In genomic region chr2:136534817-136535216, GRCh38 we compare ENCODE assay signal across 16 cellular contexts.
A peak's percentile ranks its signal among the peaks of the same experiment; 100 is the strongest.
DNase-seq lines count a peak whose midpoint lies in the region; ATAC-seq and TF ChIP-seq lines count a peak whose summit lies in the region.
"Had no signal": no experiment of that assay in that cellular context is flagged by ENCODE, and none has a peak within 500 bp of the region (broad histone marks: within the 10 kb centered on the region; RNA-seq: fewer than 3 reads in every experiment).

No MANE protein-coding gene starts in this region.

- intact Hi-C loops in Right ventricle myocardium inferior (cut with DNase I) (loop anchor here (2.0 kb wide), 1 partner anchor 38 kb away; no protein-coding TSS in a partner anchor), heart right ventricle (cut with DNase I) (no loop called here), right cardiac atrium (cut with DNase I) (no loop called here)

- H3K27me3 ChIP-seq in right atrium auricular region (no peaks in the 10 kb centered on the region), heart right ventricle (no peaks in the 10 kb centered on the region), right cardiac atrium (ENCODE audit: control insufficient read depth, insufficient read depth) (no peaks in the 10 kb centered on the region)

- peaks cover 2 to 5% of the 10 kb centered on the region in 2 donors for H3K27me3 Mint-ChIP-seq in natural killer cell treated with Interleukin-12 subunit alpha and Interleukin-12 subunit beta and Interleukin-15 and Interleukin-18, amount 100 ng/mL, for 72 hours

- ATAC-seq in Right ventricle myocardium inferior (peak; percentile 76), heart right ventricle (peak; percentile 68 to 96 (median 76)), right cardiac atrium (peak; percentile 74 to 82), HG02798 (IDR thresholded peaks at IDR 0.05; ENCODE audit: poor library complexity, unreplicated experiment) (no peak)
- ATAC-seq in natural killer cell treated with Interleukin-12 subunit alpha and Interleukin-12 subunit beta and Interleukin-15 and Interleukin-18, amount 100 ng/mL, for 72 hours = no peak
- ATAC-seq: A549, HCT116 had no signal

- DNase-seq in Right ventricle myocardium inferior (ENCODE audit: missing footprints) (no peak), right atrium auricular region (ENCODE audit: low spot score) (no peak), heart right ventricle (peak; percentile 50 to 72), right cardiac atrium (peak; percentile 31 to 81 (median 79)), SW 1271 (lab: John Stamatoyannopoulos, UW) (no peak)
- DNase-seq in natural killer cell treated with Interleukin-12 subunit alpha and Interleukin-12 subunit beta and Interleukin-15 and Interleukin-18, amount 100 ng/mL, for 72 hours (ENCODE audit: low spot score) = no peak
- DNase-seq: AML-193; Caco-2; CD4-positive, alpha-beta T cell; GM23248; HFFc6 had no signal

- H3K4me3 ChIP-seq in right atrium auricular region (no peak overlapping the region), heart right ventricle (no peak overlapping the region), right cardiac atrium (ENCODE audit: low read length) (no peak overlapping the region)
- H3K4me3 ChIP-seq: A549, GM23248 had no signal

- WGBS in heart right ventricle, 2 donors = 24 to 30% methylated on average over 3 of the region's 3 CpGs
- 29% methylated on average over 3 of the region's 3 CpGs for WGBS in right cardiac atrium

- H3K27ac ChIP-seq in right atrium auricular region = no peak overlapping the region
- no peak overlapping the region for H3K27ac ChIP-seq in heart right ventricle
- H3K27ac ChIP-seq in right cardiac atrium (ENCODE audit: low read length) = no peak overlapping the region
- H3K27ac ChIP-seq: 22Rv1, A549, C4-2B, GM23248 had no signal

- H3K4me1 Mint-ChIP-seq in natural killer cell treated with Interleukin-12 subunit alpha and Interleukin-12 subunit beta and Interleukin-15 and Interleukin-18, amount 100 ng/mL, for 72 hours (ENCODE audit: low read depth in 2 of 2) = no peaks in the 10 kb centered on the region

- H3K9me3 ChIP-seq in right atrium auricular region = no peaks in the 10 kb centered on the region
- H3K9me3 ChIP-seq in heart right ventricle = no peaks in the 10 kb centered on the region
- H3K9me3 ChIP-seq in right cardiac atrium (ENCODE audit: control insufficient read depth, low read length) = no peaks in the 10 kb centered on the region
- H3K9me3 ChIP-seq: A549, Caco-2 had no signal

- H3K27ac Mint-ChIP-seq in natural killer cell treated with Interleukin-12 subunit alpha and Interleukin-12 subunit beta and Interleukin-15 and Interleukin-18, amount 100 ng/mL, for 72 hours = no peak overlapping the region
- H3K27ac Mint-ChIP-seq: CD4-positive, alpha-beta T cell; HFFc6 had no signal

- no peaks in the 10 kb centered on the region for H3K36me3 ChIP-seq in right atrium auricular region
- no peaks in the 10 kb centered on the region for H3K36me3 ChIP-seq in heart right ventricle

- peaks cover 9% of the 10 kb centered on the region for H3K9me3 Mint-ChIP-seq in natural killer cell treated with Interleukin-12 subunit alpha and Interleukin-12 subunit beta and Interleukin-15 and Interleukin-18, amount 100 ng/mL, for 72 hours

- no peak overlapping the region for H3K4me3 Mint-ChIP-seq in natural killer cell treated with Interleukin-12 subunit alpha and Interleukin-12 subunit beta and Interleukin-15 and Interleukin-18, amount 100 ng/mL, for 72 hours
- H3K4me3 Mint-ChIP-seq: CD4-positive, alpha-beta T cell; HFFc6 had no signal

- TF ChIP-seq CTCF in right atrium auricular region (IDR thresholded peaks at IDR 0.05) = no peak
- TF ChIP-seq CTCF in heart right ventricle (IDR thresholded peaks at IDR 0.05) = no peak

- H3K36me3 Mint-ChIP-seq in natural killer cell treated with Interleukin-12 subunit alpha and Interleukin-12 subunit beta and Interleukin-15 and Interleukin-18, amount 100 ng/mL, for 72 hours = no peaks in the 10 kb centered on the region

- H3K4me1 ChIP-seq in right atrium auricular region (peaks cover 0 to 3% of the 10 kb centered on the region in 2 donors), heart right ventricle (peaks cover 0 to 7% (median 0%) of the 10 kb centered on the region in 9 donors), right cardiac atrium (ENCODE audit: control insufficient read depth, insufficient read depth, low read length) (no peaks in the 10 kb centered on the region)
- H3K4me1 ChIP-seq: A549, Caco-2 had no signal

Comparison
In these comparisons a context has a peak if more than half of its experiments do, and no peak if none do; other contexts are left out.
1. DNase-seq: peak in heart right ventricle (2 of 2) and right cardiac atrium (3 of 3); none in Right ventricle myocardium inferior (single experiment), right atrium auricular region (single experiment), SW 1271 (0 of 2) and natural killer cell treated with Interleukin-12 subunit alpha and Interleukin-12 subunit beta and Interleukin-15 and Interleukin-18, amount 100 ng/mL, for 72 hours (single experiment).
2. ATAC-seq: peak in Right ventricle myocardium inferior (single experiment), heart right ventricle (8 of 8) and right cardiac atrium (2 of 2); none in HG02798 (single experiment) and natural killer cell treated with Interleukin-12 subunit alpha and Interleukin-12 subunit beta and Interleukin-15 and Interleukin-18, amount 100 ng/mL, for 72 hours (0 of 2).